Comparison of ENCODE assay signal across 13 cellular contexts in genomic region chr17:75729351-75729750, GRCh38. TPM values are rescaled to one million over a fixed set of nuclear protein-coding genes. Genes with fewer than 3 reads are reported as not detected.
A peak's percentile ranks its signal among the peaks of the same experiment; 100 is the strongest.
DNase-seq lines count a peak whose midpoint lies in the region; ATAC-seq and TF ChIP-seq lines count a peak whose summit lies in the region.
"Had no signal": no experiment of that assay in that cellular context is flagged by ENCODE, and none has a peak within 500 bp of the region (broad histone marks: within the 10 kb centered on the region; RNA-seq: fewer than 3 reads in every experiment).

No MANE protein-coding gene starts in this region.

- H3K27me3 ChIP-seq in PC-3 (ENCODE audit: low read length): no peaks in the 10 kb centered on the region
- H3K27me3 ChIP-seq: BLaER1 treated with 17β-estradiol and CSF1 and Interleukin-3, amounts not matched to agents 10 nM and 100 nM had no signal

- no peak overlapping the region for H3K4me2 ChIP-seq in PC-3 (ENCODE audit: low read length)

- no peak overlapping the region for H3K9ac ChIP-seq in PC-3 (ENCODE audit: low read length)
- H3K9ac ChIP-seq: BLaER1 treated with 17β-estradiol and CSF1 and Interleukin-3, amounts not matched to agents 10 nM and 100 nM had no signal

- H3K4me3 ChIP-seq in HEK293 (ENCODE audit: low read depth, low read length): no peak overlapping the region
- no peak overlapping the region for H3K4me3 ChIP-seq in PC-3 (ENCODE audit: low read length)
- H3K4me3 ChIP-seq: BLaER1 treated with 17β-estradiol and CSF1 and Interleukin-3, amounts not matched to agents 10 nM and 100 nM; HAP-1 had no signal

- H3K9me3 ChIP-seq in HEK293 (ENCODE audit: control insufficient read depth, insufficient read depth, low read depth, low read length) (no peaks in the 10 kb centered on the region), PC-3 (ENCODE audit: low read length) (no peaks in the 10 kb centered on the region)
- H3K9me3 ChIP-seq: BLaER1 treated with 17β-estradiol and CSF1 and Interleukin-3, amounts not matched to agents 10 nM and 100 nM; HAP-1 had no signal

- no peaks in the 10 kb centered on the region for H3K27me3 Mint-ChIP-seq in WTC11 (ENCODE audit: low read depth)
- H3K27me3 Mint-ChIP-seq: B cell had no signal

- no peak for DNase-seq in PC-3
- DNase-seq in WTC11 (ENCODE audit: low spot score): no peak
- DNase-seq in stimulated activated effector memory CD8-positive, alpha-beta T cell treated with anti-CD3 and anti-CD28 coated beads, Interleukin-12 subunit alpha, Interleukin-12 subunit beta, amount 100 ng/mL, for 72 hours (ENCODE audit: low spot score in 2 of 2): no peak
- no peak for DNase-seq in GM19240 (ENCODE audit: insufficient read length, low spot score)
- no peak for DNase-seq in cerebellar nuclear complex (lab: John Stamatoyannopoulos, UW)
- DNase-seq: Calu3; CD8-positive, alpha-beta T cell; DMS79 treated with DMSO at 0.1 percent for 48 hours; GF-D8 had no signal

- no TSS peak for BruUV-seq in PC-3 (replicated peaks; lab: Mats Ljungman, UMichigan)

- intact Hi-C loops in PC-3 (cut with micrococcal nuclease): no loop called here

- H3K36me3 ChIP-seq in HEK293 (ENCODE audit: control insufficient read depth in 2 of 2, insufficient read depth in 1 of 2, low read length in 2 of 2): no peaks in the 10 kb centered on the region
- peaks cover 73% of the 10 kb centered on the region for H3K36me3 ChIP-seq in PC-3 (ENCODE audit: low read depth, low read length)
- H3K36me3 ChIP-seq: BLaER1 treated with 17β-estradiol and CSF1 and Interleukin-3, amounts not matched to agents 10 nM and 100 nM; HAP-1 had no signal

- H3K9me2 ChIP-seq in PC-3 (replicated peaks; ENCODE audit: low read length): no peaks in the 10 kb centered on the region

- TF ChIP-seq CTCF in HEK293 (tag by site-specific recombination; IDR thresholded peaks at IDR 0.05) (no peak), PC-3 (conservative IDR thresholded peaks at IDR 0.05; ENCODE audit: low read depth, low read length) (no peak), WTC11 (IDR thresholded peaks at IDR 0.05) (no peak)

- CTCF ChIA-PET in HEK293 (lab: Yijun Ruan, JAX): interaction anchor here (0.6 to 2.4 kb wide), 4 partner anchors 20 to 569 kb away, joined by 3 to 21 read pairs (median 4); no protein-coding TSS in a partner anchor
- CTCF ChIA-PET in PC-3 (lab: Charles Lee): no interaction called here
- CTCF ChIA-PET in WTC11 (lab: Charles Lee): interaction anchor here (0.7 to 13.2 kb wide), 11 partner anchors 8 to 141 kb away, joined by 3 to 105 read pairs (median 5); partner anchors contain the start of genes GALK1, ITGB4 and SMIM5

- 0 out of 2 replicates have a peak, but pooled peaks cover 5% of the 10 kb centered on the region for H4K20me1 ChIP-seq in PC-3 (ENCODE audit: low read length)
- H4K20me1 ChIP-seq: BLaER1 treated with 17β-estradiol and CSF1 and Interleukin-3, amounts not matched to agents 10 nM and 100 nM had no signal

- H3K27ac ChIP-seq in HEK293 (ENCODE audit: extremely low read depth, low read depth, low read length): no peak overlapping the region
- H3K27ac ChIP-seq in PC-3 (ENCODE audit: low read length): no peak overlapping the region
- H3K27ac ChIP-seq: BLaER1 treated with 17β-estradiol and CSF1 and Interleukin-3, amounts not matched to agents 10 nM and 100 nM had no signal

- H3K4me1 ChIP-seq in HEK293 (ENCODE audit: control insufficient read depth, insufficient read depth, low read length) (no peaks in the 10 kb centered on the region), PC-3 (ENCODE audit: insufficient read depth, low read length) (peaks cover 1% of the 10 kb centered on the region)
- H3K4me1 ChIP-seq: HAP-1 had no signal

- H3K79me2 ChIP-seq in PC-3 (ENCODE audit: low read length): peaks cover 10% of the 10 kb centered on the region

- no peak overlapping the region for H3K4me3 Mint-ChIP-seq in WTC11
- H3K4me3 Mint-ChIP-seq in stimulated activated effector memory CD8-positive, alpha-beta T cell treated with anti-CD3 and anti-CD28 coated beads, Interleukin-12 subunit alpha, Interleukin-12 subunit beta, amount 100 ng/mL, for 72 hours: no peak overlapping the region
- H3K4me3 Mint-ChIP-seq: B cell; CD8-positive, alpha-beta T cell had no signal

- no peaks in the 10 kb centered on the region for H3K9me3 Mint-ChIP-seq in WTC11
- H3K9me3 Mint-ChIP-seq in stimulated activated effector memory CD8-positive, alpha-beta T cell treated with anti-CD3 and anti-CD28 coated beads, Interleukin-12 subunit alpha, Interleukin-12 subunit beta, amount 100 ng/mL, for 72 hours: no peaks in the 10 kb centered on the region
- H3K9me3 Mint-ChIP-seq: CD8-positive, alpha-beta T cell had no signal

- POLR2A ChIA-PET in HEK293 (lab: Yijun Ruan, JAX): interaction anchor here (1.2 kb wide), 1 partner anchor 51 kb away, joined by 3 read pairs; no protein-coding TSS in a partner anchor
- POLR2A ChIA-PET in PC-3 (lab: Charles Lee; ENCODE audit: unreplicated experiment): no interaction called here
- POLR2A ChIA-PET in WTC11 (lab: Charles Lee): no interaction called here

- no peaks in the 10 kb centered on the region for H3F3A ChIP-seq in PC-3 (ENCODE audit: low read length, unreplicated experiment)

- ATAC-seq in PC-3: peak; percentile 6; the same call in 1 of the 2 replicates
- ATAC-seq in WTC11: no peak
- peak; percentile 14 for ATAC-seq in stimulated activated effector memory CD8-positive, alpha-beta T cell treated with anti-CD3 and anti-CD28 coated beads, Interleukin-12 subunit alpha, Interleukin-12 subunit beta, amount 100 ng/mL, for 72 hours
- ATAC-seq: CD8-positive, alpha-beta T cell had no signal

- no peaks in the 10 kb centered on the region for H3K36me3 Mint-ChIP-seq in WTC11
- H3K36me3 Mint-ChIP-seq in stimulated activated effector memory CD8-positive, alpha-beta T cell treated with anti-CD3 and anti-CD28 coated beads, Interleukin-12 subunit alpha, Interleukin-12 subunit beta, amount 100 ng/mL, for 72 hours: no peaks in the 10 kb centered on the region
- H3K36me3 Mint-ChIP-seq: CD8-positive, alpha-beta T cell had no signal

- H3K27ac Mint-ChIP-seq in WTC11: 0 out of 2 replicates have a peak overlapping the region, but pooled peaks have one; percentile 32
- no peak overlapping the region for H3K27ac Mint-ChIP-seq in stimulated activated effector memory CD8-positive, alpha-beta T cell treated with anti-CD3 and anti-CD28 coated beads, Interleukin-12 subunit alpha, Interleukin-12 subunit beta, amount 100 ng/mL, for 72 hours
- H3K27ac Mint-ChIP-seq: B cell; CD8-positive, alpha-beta T cell had no signal

- no peak overlapping the region for H2AFZ ChIP-seq in PC-3 (ENCODE audit: low read length)

- no peaks in the 10 kb centered on the region for H3K4me1 Mint-ChIP-seq in WTC11
- H3K4me1 Mint-ChIP-seq in stimulated activated effector memory CD8-positive, alpha-beta T cell treated with anti-CD3 and anti-CD28 coated beads, Interleukin-12 subunit alpha, Interleukin-12 subunit beta, amount 100 ng/mL, for 72 hours: peaks cover 3% of the 10 kb centered on the region
- H3K4me1 Mint-ChIP-seq: B cell had no signal

TF ChIP-seq in HEK293, 187 proteins besides CTCF, POLR2A, EP300 and RAD21 (continues in another document):
- TF ChIP-seq ZNF776 (tag by site-specific recombination; IDR thresholded peaks at IDR 0.05; ENCODE audit: borderline replicate concordance): no peak

TF ChIP-seq in WTC11, 78 proteins besides CTCF, POLR2A, EP300 and RAD21:
- TF ChIP-seq TCF7 (CRISPR knock-in tag; IDR thresholded peaks at IDR 0.05; ENCODE audit: low read depth): no peak

RNA-seq across cellular contexts. Expression of gene ITGB4, which starts 8.1 kb away (rescaled TPM):
- total RNA-seq in PC-3 (2014; rRNA removed): 273 and 362 TPM in 2 replicates
- 9.5 to 11.2 TPM (median 10.6 TPM) in 3 replicates for total RNA-seq in WTC11 (2021)

RNA-seq across cellular contexts. Expression of gene GALK1, which starts 35.6 kb away (rescaled TPM):
- total RNA-seq in PC-3 (2014; rRNA removed) (64.9 and 75.0 TPM in 2 replicates), WTC11 (2021) (42.2 to 49.9 TPM (median 49.4 TPM) in 3 replicates)

RNA-seq across cellular contexts. Expression of gene UNK, which starts 55.3 kb away (rescaled TPM):
- total RNA-seq in PC-3 (2014; rRNA removed) (21.8 and 22.9 TPM in 2 replicates), WTC11 (2021) (35.0 to 37.8 TPM (median 35.4 TPM) in 3 replicates)

Comparison
In these comparisons a context has a peak if more than half of its experiments do, and no peak if none do; other contexts are left out.
1. RNA of gene ITGB4, which starts 8.1 kb away (total RNA-seq): 273 to 362 TPM in PC-3; 9.5 to 11.2 TPM in WTC11; every median in the first group is over 10 times any median in the second.